In genomic region chr16:29678691-29679267, GRCh38 we compare ENCODE assay signal across 8 cellular contexts. TPM values are rescaled to one million over a fixed set of nuclear protein-coding genes. Genes with fewer than 3 reads are reported as not detected.
DNase-seq lines count a peak whose midpoint lies in the region; ATAC-seq and TF ChIP-seq lines count a peak whose summit lies in the region.

TSS of gene QPRT (plus strand) at chr16:29679180. CDS start at chr16:29679198, 18 bp downstream.

- H3K27ac ChIP-seq in OCI-LY3 (ENCODE audit: low read length) (peak within 1 kb of the TSS; percentile 93), suprapubic skin (no peak within 1 kb of the TSS), PC-3 (ENCODE audit: low read length) (no peak within 1 kb of the TSS)

- H3K36me3 Mint-ChIP-seq in activated naive CD4-positive, alpha-beta T cell treated with anti-CD3 and anti-CD28 coated beads, Interleukin-2, amount 50 U/mL, for 24 hours = no peaks in the 10 kb centered on the region

- H3K27me3 ChIP-seq in OCI-LY3 (ENCODE audit: low read depth, low read length) = no peaks in the 10 kb centered on the region
- H3K27me3 ChIP-seq in suprapubic skin = no peaks in the 10 kb centered on the region
- no peaks in the 10 kb centered on the region for H3K27me3 ChIP-seq in PC-3 (ENCODE audit: low read length)

- H3K4me3 Mint-ChIP-seq in activated naive CD4-positive, alpha-beta T cell treated with anti-CD3 and anti-CD28 coated beads, Interleukin-2, amount 50 U/mL, for 24 hours = peak within 1 kb of the TSS; percentile 65

- no peak for TF ChIP-seq EP300 in suprapubic skin (IDR thresholded peaks at IDR 0.05)

- no peaks in the 10 kb centered on the region for H3F3A ChIP-seq in PC-3 (ENCODE audit: low read length, unreplicated experiment)

- TF ChIP-seq CTCF in OCI-LY3 (IDR thresholded peaks at IDR 0.05; ENCODE audit: low read depth, low read length) = no peak
- no peak for TF ChIP-seq CTCF in choroid plexus epithelial cell (conservative IDR thresholded peaks at IDR 0.05; ENCODE audit: low read depth, low read length)
- no peak for TF ChIP-seq CTCF in suprapubic skin (IDR thresholded peaks at IDR 0.05)
- no peak for TF ChIP-seq CTCF in PC-3 (conservative IDR thresholded peaks at IDR 0.05; ENCODE audit: low read depth, low read length)

- H3K27ac Mint-ChIP-seq in activated naive CD4-positive, alpha-beta T cell treated with anti-CD3 and anti-CD28 coated beads, Interleukin-2, amount 50 U/mL, for 24 hours = peak within 1 kb of the TSS; percentile 30

- no peaks in the 10 kb centered on the region for H3K9me3 Mint-ChIP-seq in activated naive CD4-positive, alpha-beta T cell treated with anti-CD3 and anti-CD28 coated beads, Interleukin-2, amount 50 U/mL, for 24 hours

- ATAC-seq in left lobe of liver (peak; percentile 89), PC-3 (no peak)

- intact Hi-C loops in PC-3 (cut with micrococcal nuclease) = no loop called here

- H3K9ac ChIP-seq in OCI-LY3 (ENCODE audit: low read length) (peak within 1 kb of the TSS; percentile 98), PC-3 (ENCODE audit: low read length) (no peak within 1 kb of the TSS)

- no peak for DNase-seq in activated naive CD4-positive, alpha-beta T cell treated with anti-CD3 and anti-CD28 coated beads, Interleukin-2, amount 50 U/mL, for 16 hours
- DNase-seq in choroid plexus epithelial cell (ENCODE audit: low read depth) (peak; percentile 79), left lobe of liver (ENCODE audit: low spot score) (peak; percentile 83), suprapubic skin (ENCODE audit: low spot score in 2 of 2) (no peak), PC-3 (no peak), NCI-H187 (lab: John Stamatoyannopoulos, UW) (no peak)

- H3K9me2 ChIP-seq in PC-3 (replicated peaks; ENCODE audit: low read length) = no peaks in the 10 kb centered on the region

- no peaks in the 10 kb centered on the region for H3K9me3 ChIP-seq in OCI-LY3 (ENCODE audit: insufficient read depth, low read length)
- H3K9me3 ChIP-seq in suprapubic skin = no peaks in the 10 kb centered on the region
- no peaks in the 10 kb centered on the region for H3K9me3 ChIP-seq in PC-3 (ENCODE audit: low read length)

- BruUV-seq in PC-3 (replicated peaks; lab: Mats Ljungman, UMichigan) = no TSS peak

- H2AFZ ChIP-seq in OCI-LY3 (ENCODE audit: low read depth, low read length) = peak within 1 kb of the TSS; percentile 45; the same call in 1 of the 2 replicates
- H2AFZ ChIP-seq in PC-3 (ENCODE audit: low read length) = no peak within 1 kb of the TSS

- H3K36me3 ChIP-seq in OCI-LY3 (replicated peaks; ENCODE audit: low read depth, low read length) = peaks cover 12% of the 10 kb centered on the region
- no peaks in the 10 kb centered on the region for H3K36me3 ChIP-seq in suprapubic skin
- no peaks in the 10 kb centered on the region for H3K36me3 ChIP-seq in PC-3 (ENCODE audit: low read depth, low read length)

- no peaks in the 10 kb centered on the region for H3K27me3 Mint-ChIP-seq in activated naive CD4-positive, alpha-beta T cell treated with anti-CD3 and anti-CD28 coated beads, Interleukin-2, amount 50 U/mL, for 24 hours

- CTCF ChIA-PET in PC-3 (lab: Charles Lee) = no interaction called here

- H3K4me1 ChIP-seq in OCI-LY3 (ENCODE audit: low read length) (peaks cover 37% of the 10 kb centered on the region), suprapubic skin (peaks cover 9% of the 10 kb centered on the region), PC-3 (ENCODE audit: insufficient read depth, low read length) (no peaks in the 10 kb centered on the region; the same call in 1 of the 2 replicates)

- no peak for TF ChIP-seq POLR2A in suprapubic skin (IDR thresholded peaks at IDR 0.05)

- peaks cover 21% of the 10 kb centered on the region for H3K4me1 Mint-ChIP-seq in activated naive CD4-positive, alpha-beta T cell treated with anti-CD3 and anti-CD28 coated beads, Interleukin-2, amount 50 U/mL, for 24 hours

- WGBS in suprapubic skin = 55% methylated on average over 4 of the region's 5 CpGs

- H4K20me1 ChIP-seq in OCI-LY3 (ENCODE audit: insufficient read depth, low read length) (no peaks in the 10 kb centered on the region), PC-3 (ENCODE audit: low read length) (no peaks in the 10 kb centered on the region)

- peak within 1 kb of the TSS; percentile 100 for H3K4me2 ChIP-seq in OCI-LY3 (ENCODE audit: low read length)
- no peak within 1 kb of the TSS for H3K4me2 ChIP-seq in PC-3 (ENCODE audit: low read length)

- H3K4me3 ChIP-seq in OCI-LY3 (ENCODE audit: low read length) (peak within 1 kb of the TSS; percentile 95), choroid plexus epithelial cell (ENCODE audit: low read depth, low read length) (peak within 1 kb of the TSS; percentile 69), suprapubic skin (peak within 1 kb of the TSS; percentile 25), PC-3 (ENCODE audit: low read length) (no peak within 1 kb of the TSS)

- POLR2A ChIA-PET in PC-3 (lab: Charles Lee; ENCODE audit: unreplicated experiment) = interaction anchor here (0.6 kb wide), 1 partner anchor 39 kb away, joined by 6 read pairs; no protein-coding TSS in a partner anchor

- H3K79me2 ChIP-seq in OCI-LY3 (ENCODE audit: low read length) = peaks cover 18% of the 10 kb centered on the region
- H3K79me2 ChIP-seq in PC-3 (ENCODE audit: low read length) = no peaks in the 10 kb centered on the region

RNA-seq across cellular contexts. Expression of gene QPRT, which starts in this region (rescaled TPM):
- total RNA-seq in left lobe of liver (143 TPM), suprapubic skin (1 to 10 TPM; 2.2 to 5.5 (median 3.5) TPM), PC-3 (2014; rRNA removed) (0.22 and 1.3 TPM in 2 replicates)

Comparison
In these comparisons a context has a peak if more than half of its experiments do, and no peak if none do; other contexts are left out.
1. RNA of gene QPRT (total RNA-seq): 143 TPM in left lobe of liver (single experiment); 2.2 to 5.5 TPM in suprapubic skin and 0.22 to 1.3 TPM in PC-3; every median in the first group is over 10 times any median in the second.
2. DNase-seq: peak in choroid plexus epithelial cell (single experiment) and left lobe of liver (single experiment); none in activated naive CD4-positive, alpha-beta T cell treated with anti-CD3 and anti-CD28 coated beads, Interleukin-2, amount 50 U/mL, for 16 hours (single experiment), suprapubic skin (0 of 2), PC-3 (single experiment) and NCI-H187 (0 of 2).